ENCODE assay signal across 1 cellular context in the genomic region with DNA sequence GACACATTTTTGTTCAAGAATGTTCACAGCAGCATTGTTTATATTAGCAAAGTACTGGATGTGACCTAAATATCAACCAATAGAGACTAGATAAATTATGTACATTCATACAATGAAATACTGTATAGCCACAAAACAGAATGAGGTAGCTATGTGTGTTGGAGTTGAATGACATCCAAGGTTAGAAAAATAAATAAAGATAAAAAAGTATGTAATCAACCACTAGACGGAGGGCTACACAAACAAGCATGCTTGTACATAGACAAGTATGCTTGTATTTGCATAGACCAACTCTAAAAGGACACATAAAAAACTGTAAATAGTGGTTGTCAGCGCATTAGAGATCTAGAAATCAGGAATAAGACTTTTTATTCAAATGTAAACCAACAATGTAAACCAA.
TF ChIP-seq lines count a peak whose summit lies in the region.

No MANE protein-coding gene starts in this region.

TF ChIP-seq in K562, 482 proteins besides CTCF, POLR2A, EP300 and RAD21 (continued from another document):
- TF ChIP-seq, protein P1, sequence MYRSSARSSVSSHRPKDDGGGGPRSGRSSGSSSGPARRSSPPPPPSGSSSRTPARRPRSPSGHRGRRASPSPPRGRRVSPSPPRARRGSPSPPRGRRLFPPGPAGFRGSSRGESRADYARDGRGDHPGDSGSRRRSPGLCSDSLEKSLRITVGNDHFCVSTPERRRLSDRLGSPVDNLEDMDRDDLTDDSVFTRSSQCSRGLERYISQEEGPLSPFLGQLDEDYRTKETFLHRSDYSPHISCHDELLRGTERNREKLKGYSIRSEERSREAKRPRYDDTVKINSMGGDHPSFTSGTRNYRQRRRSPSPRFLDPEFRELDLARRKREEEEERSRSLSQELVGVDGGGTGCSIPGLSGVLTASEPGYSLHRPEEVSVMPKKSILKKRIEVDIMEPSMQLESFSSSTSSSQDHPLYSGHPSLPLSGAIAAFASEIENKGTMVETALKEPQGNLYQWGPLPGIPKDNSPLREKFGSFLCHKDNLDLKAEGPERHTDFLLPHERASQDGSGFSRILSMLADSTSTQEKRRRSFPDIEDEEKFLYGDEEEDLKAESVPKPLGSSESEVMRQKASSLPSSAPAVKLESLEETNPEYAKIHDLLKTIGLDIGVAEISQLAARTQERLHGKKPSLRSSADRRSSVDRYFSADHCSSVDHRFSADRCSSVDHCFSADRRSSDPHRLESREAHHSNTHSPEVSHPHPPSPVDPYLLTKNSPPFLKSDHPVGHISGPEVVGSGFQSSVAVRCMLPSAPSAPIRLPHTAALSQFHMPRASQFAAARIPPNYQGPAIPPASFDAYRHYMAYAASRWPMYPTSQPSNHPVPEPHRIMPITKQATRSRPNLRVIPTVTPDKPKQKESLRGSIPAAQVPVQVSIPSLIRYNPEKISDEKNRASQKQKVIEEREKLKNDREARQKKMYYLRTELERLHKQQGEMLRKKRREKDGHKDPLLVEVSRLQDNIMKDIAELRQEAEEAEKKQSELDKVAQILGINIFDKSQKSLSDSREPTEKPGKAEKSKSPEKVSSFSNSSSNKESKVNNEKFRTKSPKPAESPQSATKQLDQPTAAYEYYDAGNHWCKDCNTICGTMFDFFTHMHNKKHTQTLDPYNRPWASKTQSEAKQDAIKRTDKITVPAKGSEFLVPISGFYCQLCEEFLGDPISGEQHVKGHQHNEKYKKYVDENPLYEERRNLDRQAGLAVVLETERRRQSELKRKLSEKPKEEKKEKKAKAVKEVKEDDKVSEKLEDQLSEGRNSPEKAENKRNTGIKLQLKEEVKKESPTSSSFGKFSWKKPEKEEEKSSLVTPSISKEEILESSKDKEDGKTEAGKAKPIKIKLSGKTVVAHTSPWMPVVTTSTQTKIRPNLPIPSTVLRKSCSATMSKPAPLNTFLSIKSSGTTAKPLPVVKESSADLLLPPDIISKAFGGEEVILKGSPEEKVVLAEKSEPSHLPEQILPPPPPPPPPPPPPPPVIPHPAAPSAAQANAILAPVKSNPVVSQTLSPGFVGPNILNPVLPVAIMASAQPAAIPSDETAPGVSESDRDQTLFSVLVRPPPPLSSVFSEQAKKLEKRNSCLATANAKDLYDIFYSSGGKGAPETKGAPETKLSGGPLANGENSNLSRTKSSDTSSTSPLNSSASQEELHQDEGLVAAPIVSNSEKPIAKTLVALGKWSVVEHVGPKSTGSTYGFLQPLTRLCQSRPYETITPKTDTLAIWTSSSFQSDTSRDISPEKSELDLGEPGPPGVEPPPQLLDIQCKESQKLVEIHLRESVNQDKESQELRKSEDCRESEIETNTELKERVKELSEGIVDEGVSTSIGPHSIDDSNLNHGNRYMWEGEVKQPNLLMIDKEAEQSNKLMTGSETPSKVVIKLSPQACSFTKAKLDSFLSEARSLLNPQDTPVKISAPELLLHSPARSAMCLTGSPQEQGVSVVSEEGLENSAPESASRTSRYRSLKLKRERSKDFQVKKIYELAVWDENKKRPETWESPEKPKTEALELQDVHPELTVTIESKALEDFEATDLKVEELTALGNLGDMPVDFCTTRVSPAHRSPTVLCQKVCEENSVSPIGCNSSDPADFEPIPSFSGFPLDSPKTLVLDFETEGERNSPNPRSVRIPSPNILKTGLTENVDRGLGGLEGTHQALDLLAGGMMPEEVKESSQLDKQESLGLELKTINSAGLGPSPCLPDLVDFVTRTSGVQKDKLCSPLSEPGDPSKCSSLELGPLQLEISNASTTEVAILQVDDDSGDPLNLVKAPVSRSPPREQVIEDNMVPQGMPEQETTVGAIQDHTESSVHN (IDR thresholded peaks at IDR 0.05; ENCODE audit: borderline replicate concordance in 1 of 2, low read depth in 1 of 2) = no peak
- TF ChIP-seq, protein P2, sequence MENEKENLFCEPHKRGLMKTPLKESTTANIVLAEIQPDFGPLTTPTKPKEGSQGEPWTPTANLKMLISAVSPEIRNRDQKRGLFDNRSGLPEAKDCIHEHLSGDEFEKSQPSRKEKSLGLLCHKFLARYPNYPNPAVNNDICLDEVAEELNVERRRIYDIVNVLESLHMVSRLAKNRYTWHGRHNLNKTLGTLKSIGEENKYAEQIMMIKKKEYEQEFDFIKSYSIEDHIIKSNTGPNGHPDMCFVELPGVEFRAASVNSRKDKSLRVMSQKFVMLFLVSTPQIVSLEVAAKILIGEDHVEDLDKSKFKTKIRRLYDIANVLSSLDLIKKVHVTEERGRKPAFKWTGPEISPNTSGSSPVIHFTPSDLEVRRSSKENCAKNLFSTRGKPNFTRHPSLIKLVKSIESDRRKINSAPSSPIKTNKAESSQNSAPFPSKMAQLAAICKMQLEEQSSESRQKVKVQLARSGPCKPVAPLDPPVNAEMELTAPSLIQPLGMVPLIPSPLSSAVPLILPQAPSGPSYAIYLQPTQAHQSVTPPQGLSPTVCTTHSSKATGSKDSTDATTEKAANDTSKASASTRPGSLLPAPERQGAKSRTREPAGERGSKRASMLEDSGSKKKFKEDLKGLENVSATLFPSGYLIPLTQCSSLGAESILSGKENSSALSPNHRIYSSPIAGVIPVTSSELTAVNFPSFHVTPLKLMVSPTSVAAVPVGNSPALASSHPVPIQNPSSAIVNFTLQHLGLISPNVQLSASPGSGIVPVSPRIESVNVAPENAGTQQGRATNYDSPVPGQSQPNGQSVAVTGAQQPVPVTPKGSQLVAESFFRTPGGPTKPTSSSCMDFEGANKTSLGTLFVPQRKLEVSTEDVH (IDR thresholded peaks at IDR 0.05; ENCODE audit: low read depth, partially characterized antibody) = no peak
- TF ChIP-seq U2AF2 (optimal IDR thresholded peaks at IDR 0.05; ENCODE audit: low read depth, low read length) (no peak), HDGF (IDR thresholded peaks at IDR 0.05) (no peak), ZNF175 (CRISPR knock-in tag; IDR thresholded peaks at IDR 0.05; ENCODE audit: low read depth) (no peak), ZBTB7A (IDR thresholded peaks at IDR 0.05; ENCODE audit: borderline replicate concordance, control insufficient read depth, low read depth, low read length) (no peak), L3MBTL2 (IDR thresholded peaks at IDR 0.05) (no peak), ETS2 (tag; IDR thresholded peaks at IDR 0.05; ENCODE audit: borderline replicate concordance, poor library complexity, severe bottlenecking) (no peak), CSDE1 (IDR thresholded peaks at IDR 0.05) (no peak)
